ENCODE assay signal across 10 cellular contexts in the genomic region with DNA sequence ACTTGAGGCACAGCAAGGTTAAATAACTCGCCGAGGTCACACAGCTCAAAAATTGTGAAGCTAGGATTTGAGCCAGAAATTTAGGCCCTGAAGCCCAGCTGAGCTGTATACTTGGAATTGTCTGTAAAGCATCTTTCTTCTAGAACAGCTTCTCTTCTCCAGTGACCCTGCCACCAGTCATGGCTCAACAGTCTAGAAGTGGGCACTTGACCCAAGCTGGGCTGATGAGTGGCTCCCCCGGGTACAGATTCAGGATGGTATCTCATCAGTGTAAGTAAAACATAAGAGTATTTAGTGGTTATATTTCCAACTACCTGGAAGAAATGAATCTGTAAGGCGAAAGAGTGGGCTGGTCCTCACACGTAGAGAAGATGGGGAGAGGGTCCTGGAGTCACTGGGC.
"Had no signal": no experiment of that assay in that cellular context is flagged by ENCODE, and none has a peak within 500 bp of the region (broad histone marks: within the 10 kb centered on the region; RNA-seq: fewer than 3 reads in every experiment).

No MANE protein-coding gene starts in this region.

- H3K4me3 Mint-ChIP-seq: HFFc6, IgD-negative memory B cell had no signal

- H3K36me3 ChIP-seq: HAP-1 had no signal

- H3K4me1 ChIP-seq: HAP-1 had no signal

- DNase-seq: GM23248, GOT3, H7, HFFc6, KBM-7 had no signal

- H3K9me3 ChIP-seq: HAP-1 had no signal

- H3K27ac Mint-ChIP-seq: HFFc6, IgD-negative memory B cell had no signal

- H3K4me1 Mint-ChIP-seq: IgD-negative memory B cell had no signal

- H3K4me3 ChIP-seq: GM23248, HAP-1 had no signal

- H3K36me3 Mint-ChIP-seq: IgD-negative memory B cell had no signal

- H3K9ac ChIP-seq: GM23248 had no signal

- H3K27ac ChIP-seq: GM23248, HL-60 had no signal

- ATAC-seq: HCT116, HepG2 had no signal
